In genomic region chr16:4733211-4733742, GRCh38 we compare ENCODE assay signal across 8 cellular contexts. TPM values are rescaled to one million over a fixed set of nuclear protein-coding genes. Genes with fewer than 3 reads are reported as not detected.
DNase-seq lines count a peak whose midpoint lies in the region; ATAC-seq and TF ChIP-seq lines count a peak whose summit lies in the region.

No MANE protein-coding gene starts in this region.

- DNase-seq in CD8-positive, alpha-beta T cell = no peak
- DNase-seq in NCI-H69 (lab: John Stamatoyannopoulos, UW) = peak; percentile 25
- no peak for DNase-seq in endodermal cell
- DNase-seq in NCI-H510A treated with DMSO at 0.1 percent for 48 hours (lab: John Stamatoyannopoulos, UW) = no peak
- no peak for DNase-seq in superior temporal gyrus (ENCODE audit: extremely low spot score)

- H3K4me1 Mint-ChIP-seq in CD8-positive, alpha-beta T cell (ENCODE audit: low read depth) = peaks cover 17% of the 10 kb centered on the region
- peaks cover 2% of the 10 kb centered on the region for H3K4me1 Mint-ChIP-seq in endodermal cell

- 26 to 45% methylated on average over 7 to 16 of the region's 17 CpGs for WGBS in endodermal cell (ENCODE audit: insufficient coverage in 1 of 2, insufficient read length in 1 of 2), 2 experiments

- H3K27me3 ChIP-seq in CD8-positive, alpha-beta T cell (ENCODE audit: insufficient read depth, low read length) = no peaks in the 10 kb centered on the region
- no peaks in the 10 kb centered on the region for H3K27me3 ChIP-seq in endodermal cell (ENCODE audit: control insufficient read depth, insufficient read depth, low read length, poor library complexity, severe bottlenecking)
- H3K27me3 ChIP-seq in neutrophil = no peaks in the 10 kb centered on the region

- peaks cover 25% of the 10 kb centered on the region for H3K36me3 Mint-ChIP-seq in CD8-positive, alpha-beta T cell
- peaks cover 21% of the 10 kb centered on the region for H3K36me3 Mint-ChIP-seq in endodermal cell (ENCODE audit: low read depth)

- H3K27ac Mint-ChIP-seq in CD8-positive, alpha-beta T cell = no peak overlapping the region
- peak overlapping the region; percentile 92 for H3K27ac Mint-ChIP-seq in endodermal cell

- peak overlapping the region; percentile 64 for H3K9ac ChIP-seq in endodermal cell (ENCODE audit: extremely low read depth, low read length, poor library complexity, severe bottlenecking)

- TF ChIP-seq CTCF in CD8-positive, alpha-beta T cell (IDR thresholded peaks at IDR 0.05) = no peak
- TF ChIP-seq CTCF in endodermal cell (conservative IDR thresholded peaks at IDR 0.05) = no peak
- no peak for TF ChIP-seq CTCF in neutrophil (IDR thresholded peaks at IDR 0.05)

- H3K4me3 Mint-ChIP-seq in CD8-positive, alpha-beta T cell = peak overlapping the region; percentile 91
- peak overlapping the region; percentile 88 for H3K4me3 Mint-ChIP-seq in endodermal cell

- ATAC-seq in CD8-positive, alpha-beta T cell = no peak
- no peak for ATAC-seq in GM19463 (IDR thresholded peaks at IDR 0.05; ENCODE audit: unreplicated experiment)
- no peak for ATAC-seq in HG02623 (IDR thresholded peaks at IDR 0.05; ENCODE audit: unreplicated experiment)

- CTCF ChIA-PET in CD8-positive, alpha-beta T cell (lab: Charles Lee) = interaction anchor here (1.8 to 2.0 kb wide), 2 partner anchors 70 to 109 kb away, joined by 6 to 8 read pairs; partner anchors contain the start of gene MGRN1

- H3K4me1 ChIP-seq in CD8-positive, alpha-beta T cell (ENCODE audit: insufficient read depth, low read length) = peaks cover 13% of the 10 kb centered on the region
- H3K4me1 ChIP-seq in endodermal cell (ENCODE audit: control insufficient read depth, insufficient read depth, low read length) = no peaks in the 10 kb centered on the region
- H3K4me1 ChIP-seq in neutrophil (ENCODE audit: control insufficient read depth in 1 of 2, insufficient read depth in 1 of 2, low read depth in 1 of 2, low read length in 1 of 2) = peaks cover 19% of the 10 kb centered on the region in 2 experiments

- intact Hi-C loops in CD8-positive, alpha-beta T cell (cut with DNase I, micrococcal nuclease) = loop anchor here in 1 of 2 experiments (10.0 kb wide), 1 partner anchor 222 kb away; the partner anchor contains the start of gene SEC14L5

- no peak overlapping the region for H3K27ac ChIP-seq in CD8-positive, alpha-beta T cell (ENCODE audit: low read depth, low read length)
- H3K27ac ChIP-seq in endodermal cell (ENCODE audit: low read depth, low read length) = no peak overlapping the region
- no peak overlapping the region for H3K27ac ChIP-seq in neutrophil

- no peaks in the 10 kb centered on the region for H3K27me3 Mint-ChIP-seq in CD8-positive, alpha-beta T cell (ENCODE audit: low read depth)
- peaks cover 3% of the 10 kb centered on the region for H3K27me3 Mint-ChIP-seq in endodermal cell (ENCODE audit: insufficient read depth)

- peaks cover 9% of the 10 kb centered on the region for H3K36me3 ChIP-seq in CD8-positive, alpha-beta T cell (ENCODE audit: insufficient read depth, low read length)
- H3K36me3 ChIP-seq in endodermal cell (ENCODE audit: control insufficient read depth, insufficient read depth, low read length) (peaks cover 23% of the 10 kb centered on the region), neutrophil (no peaks in the 10 kb centered on the region)

- H3K4me3 ChIP-seq in CD8-positive, alpha-beta T cell (ENCODE audit: low read depth, low read length) = peak overlapping the region; percentile 96
- H3K4me3 ChIP-seq in endodermal cell (ENCODE audit: low read length) (peak overlapping the region; percentile 97), neutrophil (ENCODE audit: low read depth in 1 of 2, low read length in 1 of 2) (peak overlapping the region; percentile 82 to 97)

- H3K9me3 ChIP-seq in CD8-positive, alpha-beta T cell (ENCODE audit: low read length) = no peaks in the 10 kb centered on the region
- H3K9me3 ChIP-seq in endodermal cell (ENCODE audit: control insufficient read depth, low read length) (no peaks in the 10 kb centered on the region), neutrophil (no peaks in the 10 kb centered on the region)

- POLR2A ChIA-PET in CD8-positive, alpha-beta T cell (lab: Charles Lee) = interaction anchor here (1.1 to 2.4 kb wide), 7 partner anchors 12 to 114 kb away, joined by 3 to 15 read pairs (median 9); partner anchors contain the start of genes GLYR1, NUDT16L1, ROGDI and UBN1

- no peaks in the 10 kb centered on the region for H3K9me3 Mint-ChIP-seq in CD8-positive, alpha-beta T cell
- H3K9me3 Mint-ChIP-seq in endodermal cell = no peaks in the 10 kb centered on the region

RNA-seq across cellular contexts. Expression of gene ANKS3, which starts 0.8 kb away (rescaled TPM):
- total RNA-seq in CD8-positive, alpha-beta T cell = 10 to 100 TPM in 1 of 2 experiments, 1 to 10 TPM in 1; 8.6 to 11.8 TPM
- total RNA-seq in endodermal cell = 10 to 100 TPM; 32.4 to 41.0 TPM
- polyA plus RNA-seq in endodermal cell (2013, experiment 1 of 2) = 20.9 TPM
- 19.6 TPM for polyA plus RNA-seq in endodermal cell (2013, experiment 2 of 2)

RNA-seq across cellular contexts. Expression of gene DNAAF8, which starts 1.1 kb away (rescaled TPM):
- total RNA-seq in CD8-positive, alpha-beta T cell = not detected
- under 1 TPM; 0.35 to 0.64 TPM for total RNA-seq in endodermal cell
- 0.82 TPM for polyA plus RNA-seq in endodermal cell (2013, experiment 1 of 2)
- polyA plus RNA-seq in endodermal cell (2013, experiment 2 of 2) = 1.2 TPM

RNA-seq across cellular contexts. Expression of gene ZNF500, which starts 33.7 kb away (rescaled TPM):
- 10 to 100 TPM; 12.1 to 15.9 TPM for total RNA-seq in CD8-positive, alpha-beta T cell
- 10 to 100 TPM; 17.2 to 21.6 TPM for total RNA-seq in endodermal cell
- polyA plus RNA-seq in endodermal cell (2013, experiment 1 of 2) = 8.5 TPM
- 8.2 TPM for polyA plus RNA-seq in endodermal cell (2013, experiment 2 of 2)

RNA-seq across cellular contexts. Expression of gene NUDT16L1, which starts 39.9 kb away (rescaled TPM):
- total RNA-seq in CD8-positive, alpha-beta T cell = 10 to 100 TPM; 72.9 to 76.5 TPM
- total RNA-seq in endodermal cell = 10 to 100 TPM; 38.6 to 40.7 TPM
- polyA plus RNA-seq in endodermal cell (2013, experiment 1 of 2) = 36.4 TPM
- 33.5 TPM for polyA plus RNA-seq in endodermal cell (2013, experiment 2 of 2)

RNA-seq across cellular contexts. Expression of gene SEPTIN12, which starts 54.9 kb away (rescaled TPM):
- under 1 TPM in 1 of 2 experiments, not detected in 1; 0.72 TPM for total RNA-seq in CD8-positive, alpha-beta T cell
- under 1 TPM; 0.40 to 0.73 TPM for total RNA-seq in endodermal cell
- polyA plus RNA-seq in endodermal cell (2013, experiment 1 of 2) = 0.57 TPM
- not detected for polyA plus RNA-seq in endodermal cell (2013, experiment 2 of 2)
